Comparison of ENCODE assay signal across 1 cellular context in the genomic region with DNA sequence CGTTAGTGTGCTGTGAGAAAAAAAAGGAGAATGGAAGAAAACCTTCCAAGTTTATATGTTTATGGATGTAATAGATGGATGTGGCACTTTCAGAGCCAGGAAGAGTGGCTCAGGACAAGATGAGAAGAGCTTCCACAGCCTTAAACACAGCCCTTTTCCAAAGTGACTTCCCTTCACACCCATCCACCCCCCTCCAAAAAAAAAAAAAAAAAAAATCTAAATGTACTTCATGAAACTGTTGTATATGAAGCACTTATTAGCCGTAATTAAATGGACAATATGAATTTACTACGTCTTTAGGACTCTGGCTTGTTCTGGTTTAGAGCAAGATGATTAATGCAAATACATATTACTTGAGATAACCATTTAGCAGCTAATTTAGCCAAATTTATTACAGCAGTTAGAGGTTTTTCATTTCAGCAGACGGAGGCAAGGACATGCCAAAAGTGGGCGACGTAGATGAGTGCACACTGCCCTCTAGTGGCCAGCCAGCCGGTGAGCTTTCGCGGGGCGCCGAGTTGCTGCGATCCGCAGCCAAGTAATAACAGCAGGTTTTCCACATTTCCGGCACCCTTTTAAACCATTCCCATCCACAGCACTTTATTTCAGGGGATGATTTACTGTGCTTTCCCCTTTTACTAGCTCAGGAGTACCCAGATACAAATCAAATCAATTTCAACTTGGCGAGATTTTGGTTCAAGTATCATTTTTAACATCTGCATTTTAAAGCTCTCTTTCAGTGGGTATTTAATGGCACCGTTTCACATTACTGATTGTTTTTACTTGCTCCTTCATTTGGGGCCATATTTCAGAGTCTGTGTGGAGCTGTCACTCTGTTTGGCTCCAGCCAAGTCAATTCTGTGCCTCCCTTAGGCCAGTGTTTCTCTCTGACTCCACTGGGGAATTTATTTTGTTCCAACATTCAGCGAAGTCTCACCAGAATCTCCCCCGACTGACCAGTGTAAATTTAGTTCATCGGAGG.
TF ChIP-seq lines count a peak whose summit lies in the region.

No MANE protein-coding gene starts in this region.

TF ChIP-seq in HepG2, 621 proteins besides CTCF, POLR2A, EP300 and RAD21 (continued from another document and continues in another):
- TF ChIP-seq, protein P1, sequence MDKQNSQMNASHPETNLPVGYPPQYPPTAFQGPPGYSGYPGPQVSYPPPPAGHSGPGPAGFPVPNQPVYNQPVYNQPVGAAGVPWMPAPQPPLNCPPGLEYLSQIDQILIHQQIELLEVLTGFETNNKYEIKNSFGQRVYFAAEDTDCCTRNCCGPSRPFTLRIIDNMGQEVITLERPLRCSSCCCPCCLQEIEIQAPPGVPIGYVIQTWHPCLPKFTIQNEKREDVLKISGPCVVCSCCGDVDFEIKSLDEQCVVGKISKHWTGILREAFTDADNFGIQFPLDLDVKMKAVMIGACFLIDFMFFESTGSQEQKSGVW (CRISPR knock-in tag; IDR thresholded peaks at IDR 0.05; ENCODE audit: borderline replicate concordance), result no peak
- TF ChIP-seq REXO4 (CRISPR knock-in tag; IDR thresholded peaks at IDR 0.05; ENCODE audit: borderline replicate concordance), result no peak
- TF ChIP-seq FOSL2 (CRISPR knock-in tag; IDR thresholded peaks at IDR 0.05), result peak; percentile 26; the same call in 1 of the 2 replicates
- TF ChIP-seq ZNF747 (CRISPR knock-in tag; IDR thresholded peaks at IDR 0.05; ENCODE audit: borderline replicate concordance), result 0 out of 2 replicates have a peak, but pooled peaks have one; percentile 13
- TF ChIP-seq KLF6 (CRISPR knock-in tag; IDR thresholded peaks at IDR 0.05), result no peak
- TF ChIP-seq SRF (IDR thresholded peaks at IDR 0.05; ENCODE audit: low read depth, low read length), result no peak
- TF ChIP-seq ZNF552 (CRISPR knock-in tag; IDR thresholded peaks at IDR 0.05; ENCODE audit: borderline replicate concordance), result no peak
- TF ChIP-seq TCF7L2 (IDR thresholded peaks at IDR 0.05; ENCODE audit: low read depth, low read length), result no peak
- TF ChIP-seq SMAD3 (CRISPR knock-in tag; IDR thresholded peaks at IDR 0.05), result peak; percentile 77
- TF ChIP-seq EHMT2 (IDR thresholded peaks at IDR 0.05; ENCODE audit: borderline replicate concordance, low read depth, low read length), result no peak
- peak; percentile 45 for TF ChIP-seq AGO1 (IDR thresholded peaks at IDR 0.05; ENCODE audit: low read depth, low read length, poor library complexity, severe bottlenecking)
- TF ChIP-seq ZNF766 (CRISPR knock-in tag; IDR thresholded peaks at IDR 0.05; ENCODE audit: borderline replicate concordance), result peak; percentile 51; the same call in 1 of the 2 replicates
- TF ChIP-seq, protein P2, sequence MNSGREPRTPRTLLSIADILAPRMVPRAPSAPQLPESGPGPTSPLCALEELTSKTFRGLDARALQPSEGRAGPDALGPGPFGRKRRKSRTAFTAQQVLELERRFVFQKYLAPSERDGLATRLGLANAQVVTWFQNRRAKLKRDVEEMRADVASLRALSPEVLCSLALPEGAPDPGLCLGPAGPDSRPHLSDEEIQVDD (CRISPR knock-in tag; IDR thresholded peaks at IDR 0.05; ENCODE audit: borderline replicate concordance), result no peak
- no peak for TF ChIP-seq FLYWCH1 (CRISPR knock-in tag; IDR thresholded peaks at IDR 0.05)
- TF ChIP-seq ZNF232 (CRISPR knock-in tag; IDR thresholded peaks at IDR 0.05; ENCODE audit: borderline replicate concordance), result no peak; the same call in 1 of the 2 replicates
- peak; percentile 39; the same call in 1 of the 2 replicates for TF ChIP-seq CREM (IDR thresholded peaks at IDR 0.05)
- no peak for TF ChIP-seq CREM (CRISPR knock-in tag; IDR thresholded peaks at IDR 0.05)
- peak; percentile 46; the same call in 1 of the 2 replicates for TF ChIP-seq ERF (CRISPR knock-in tag; IDR thresholded peaks at IDR 0.05)
- no peak for TF ChIP-seq ZNF354B (CRISPR knock-in tag; IDR thresholded peaks at IDR 0.05)
- TF ChIP-seq THYN1 (CRISPR knock-in tag; IDR thresholded peaks at IDR 0.05; ENCODE audit: borderline replicate concordance, low read depth), result peak; percentile 73; the same call in 1 of the 2 replicates
- TF ChIP-seq CENPT (CRISPR knock-in tag; IDR thresholded peaks at IDR 0.05; ENCODE audit: low read depth), result no peak
- TF ChIP-seq, protein P3, sequence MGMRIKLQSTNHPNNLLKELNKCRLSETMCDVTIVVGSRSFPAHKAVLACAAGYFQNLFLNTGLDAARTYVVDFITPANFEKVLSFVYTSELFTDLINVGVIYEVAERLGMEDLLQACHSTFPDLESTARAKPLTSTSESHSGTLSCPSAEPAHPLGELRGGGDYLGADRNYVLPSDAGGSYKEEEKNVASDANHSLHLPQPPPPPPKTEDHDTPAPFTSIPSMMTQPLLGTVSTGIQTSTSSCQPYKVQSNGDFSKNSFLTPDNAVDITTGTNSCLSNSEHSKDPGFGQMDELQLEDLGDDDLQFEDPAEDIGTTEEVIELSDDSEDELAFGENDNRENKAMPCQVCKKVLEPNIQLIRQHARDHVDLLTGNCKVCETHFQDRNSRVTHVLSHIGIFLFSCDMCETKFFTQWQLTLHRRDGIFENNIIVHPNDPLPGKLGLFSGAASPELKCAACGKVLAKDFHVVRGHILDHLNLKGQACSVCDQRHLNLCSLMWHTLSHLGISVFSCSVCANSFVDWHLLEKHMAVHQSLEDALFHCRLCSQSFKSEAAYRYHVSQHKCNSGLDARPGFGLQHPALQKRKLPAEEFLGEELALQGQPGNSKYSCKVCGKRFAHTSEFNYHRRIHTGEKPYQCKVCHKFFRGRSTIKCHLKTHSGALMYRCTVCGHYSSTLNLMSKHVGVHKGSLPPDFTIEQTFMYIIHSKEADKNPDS (CRISPR knock-in tag; IDR thresholded peaks at IDR 0.05), result no peak
- no peak for TF ChIP-seq HOXD1 (CRISPR knock-in tag; IDR thresholded peaks at IDR 0.05)
- TF ChIP-seq NR0B2 (CRISPR knock-in tag; IDR thresholded peaks at IDR 0.05), result no peak
- 0 out of 2 replicates have a peak, but pooled peaks have one; percentile 10 for TF ChIP-seq TARDBP (CRISPR knock-in tag; IDR thresholded peaks at IDR 0.05)
- no peak for TF ChIP-seq SMYD3 (CRISPR knock-in tag; IDR thresholded peaks at IDR 0.05)
- no peak for TF ChIP-seq ZNF558 (CRISPR knock-in tag; IDR thresholded peaks at IDR 0.05; ENCODE audit: borderline replicate concordance)
- TF ChIP-seq, protein P4, sequence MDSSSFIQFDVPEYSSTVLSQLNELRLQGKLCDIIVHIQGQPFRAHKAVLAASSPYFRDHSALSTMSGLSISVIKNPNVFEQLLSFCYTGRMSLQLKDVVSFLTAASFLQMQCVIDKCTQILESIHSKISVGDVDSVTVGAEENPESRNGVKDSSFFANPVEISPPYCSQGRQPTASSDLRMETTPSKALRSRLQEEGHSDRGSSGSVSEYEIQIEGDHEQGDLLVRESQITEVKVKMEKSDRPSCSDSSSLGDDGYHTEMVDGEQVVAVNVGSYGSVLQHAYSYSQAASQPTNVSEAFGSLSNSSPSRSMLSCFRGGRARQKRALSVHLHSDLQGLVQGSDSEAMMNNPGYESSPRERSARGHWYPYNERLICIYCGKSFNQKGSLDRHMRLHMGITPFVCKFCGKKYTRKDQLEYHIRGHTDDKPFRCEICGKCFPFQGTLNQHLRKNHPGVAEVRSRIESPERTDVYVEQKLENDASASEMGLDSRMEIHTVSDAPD (CRISPR knock-in tag; IDR thresholded peaks at IDR 0.05), result no peak
- TF ChIP-seq, protein P5, sequence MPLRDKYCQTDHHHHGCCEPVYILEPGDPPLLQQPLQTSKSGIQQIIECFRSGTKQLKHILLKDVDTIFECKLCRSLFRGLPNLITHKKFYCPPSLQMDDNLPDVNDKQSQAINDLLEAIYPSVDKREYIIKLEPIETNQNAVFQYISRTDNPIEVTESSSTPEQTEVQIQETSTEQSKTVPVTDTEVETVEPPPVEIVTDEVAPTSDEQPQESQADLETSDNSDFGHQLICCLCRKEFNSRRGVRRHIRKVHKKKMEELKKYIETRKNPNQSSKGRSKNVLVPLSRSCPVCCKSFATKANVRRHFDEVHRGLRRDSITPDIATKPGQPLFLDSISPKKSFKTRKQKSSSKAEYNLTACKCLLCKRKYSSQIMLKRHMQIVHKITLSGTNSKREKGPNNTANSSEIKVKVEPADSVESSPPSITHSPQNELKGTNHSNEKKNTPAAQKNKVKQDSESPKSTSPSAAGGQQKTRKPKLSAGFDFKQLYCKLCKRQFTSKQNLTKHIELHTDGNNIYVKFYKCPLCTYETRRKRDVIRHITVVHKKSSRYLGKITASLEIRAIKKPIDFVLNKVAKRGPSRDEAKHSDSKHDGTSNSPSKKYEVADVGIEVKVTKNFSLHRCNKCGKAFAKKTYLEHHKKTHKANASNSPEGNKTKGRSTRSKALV (CRISPR knock-in tag; IDR thresholded peaks at IDR 0.05), result 0 out of 2 replicates have a peak, but pooled peaks have one; percentile 47
- TF ChIP-seq TRAFD1 (CRISPR knock-in tag; IDR thresholded peaks at IDR 0.05; ENCODE audit: borderline replicate concordance), result no peak
- TF ChIP-seq ZNF343 (CRISPR knock-in tag; IDR thresholded peaks at IDR 0.05), result no peak
- TF ChIP-seq CBFB (CRISPR knock-in tag; IDR thresholded peaks at IDR 0.05), result no peak
- no peak for TF ChIP-seq NCOA2 (CRISPR knock-in tag; IDR thresholded peaks at IDR 0.05)
- TF ChIP-seq ZNF672 (CRISPR knock-in tag; IDR thresholded peaks at IDR 0.05), result no peak
- TF ChIP-seq SETDB1 (CRISPR knock-in tag; IDR thresholded peaks at IDR 0.05; ENCODE audit: borderline replicate concordance), result no peak
- peak; percentile 24; the same call in 1 of the 2 replicates for TF ChIP-seq MXD4 (CRISPR knock-in tag; IDR thresholded peaks at IDR 0.05)
- peak; percentile 84 for TF ChIP-seq EZH2 (conservative IDR thresholded peaks at IDR 0.05; ENCODE audit: low read depth, low read length)
- peak; percentile 52; the same call in 1 of the 2 replicates for TF ChIP-seq ZBTB26 (CRISPR knock-in tag; IDR thresholded peaks at IDR 0.05; ENCODE audit: borderline replicate concordance)
- TF ChIP-seq, protein P6, sequence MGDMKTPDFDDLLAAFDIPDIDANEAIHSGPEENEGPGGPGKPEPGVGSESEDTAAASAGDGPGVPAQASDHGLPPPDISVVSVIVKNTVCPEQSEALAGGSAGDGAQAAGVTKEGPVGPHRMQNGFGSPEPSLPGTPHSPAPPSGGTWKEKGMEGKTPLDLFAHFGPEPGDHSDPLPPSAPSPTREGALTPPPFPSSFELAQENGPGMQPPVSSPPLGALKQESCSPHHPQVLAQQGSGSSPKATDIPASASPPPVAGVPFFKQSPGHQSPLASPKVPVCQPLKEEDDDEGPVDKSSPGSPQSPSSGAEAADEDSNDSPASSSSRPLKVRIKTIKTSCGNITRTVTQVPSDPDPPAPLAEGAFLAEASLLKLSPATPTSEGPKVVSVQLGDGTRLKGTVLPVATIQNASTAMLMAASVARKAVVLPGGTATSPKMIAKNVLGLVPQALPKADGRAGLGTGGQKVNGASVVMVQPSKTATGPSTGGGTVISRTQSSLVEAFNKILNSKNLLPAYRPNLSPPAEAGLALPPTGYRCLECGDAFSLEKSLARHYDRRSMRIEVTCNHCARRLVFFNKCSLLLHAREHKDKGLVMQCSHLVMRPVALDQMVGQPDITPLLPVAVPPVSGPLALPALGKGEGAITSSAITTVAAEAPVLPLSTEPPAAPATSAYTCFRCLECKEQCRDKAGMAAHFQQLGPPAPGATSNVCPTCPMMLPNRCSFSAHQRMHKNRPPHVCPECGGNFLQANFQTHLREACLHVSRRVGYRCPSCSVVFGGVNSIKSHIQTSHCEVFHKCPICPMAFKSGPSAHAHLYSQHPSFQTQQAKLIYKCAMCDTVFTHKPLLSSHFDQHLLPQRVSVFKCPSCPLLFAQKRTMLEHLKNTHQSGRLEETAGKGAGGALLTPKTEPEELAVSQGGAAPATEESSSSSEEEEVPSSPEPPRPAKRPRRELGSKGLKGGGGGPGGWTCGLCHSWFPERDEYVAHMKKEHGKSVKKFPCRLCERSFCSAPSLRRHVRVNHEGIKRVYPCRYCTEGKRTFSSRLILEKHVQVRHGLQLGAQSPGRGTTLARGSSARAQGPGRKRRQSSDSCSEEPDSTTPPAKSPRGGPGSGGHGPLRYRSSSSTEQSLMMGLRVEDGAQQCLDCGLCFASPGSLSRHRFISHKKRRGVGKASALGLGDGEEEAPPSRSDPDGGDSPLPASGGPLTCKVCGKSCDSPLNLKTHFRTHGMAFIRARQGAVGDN (CRISPR knock-in tag; IDR thresholded peaks at IDR 0.05), result peak; percentile 40
- TF ChIP-seq PITX1 (CRISPR knock-in tag; IDR thresholded peaks at IDR 0.05), result peak; percentile 42; the same call in 1 of the 2 replicates
- TF ChIP-seq RXRB (CRISPR knock-in tag; IDR thresholded peaks at IDR 0.05; ENCODE audit: borderline replicate concordance), result 0 out of 2 replicates have a peak, but pooled peaks have one; percentile 9
- no peak for TF ChIP-seq ZNF781 (CRISPR knock-in tag; IDR thresholded peaks at IDR 0.05; ENCODE audit: borderline replicate concordance, not compliant biosample characterization)
- peak; percentile 60 for TF ChIP-seq ZSCAN31 (CRISPR knock-in tag; IDR thresholded peaks at IDR 0.05; ENCODE audit: low read depth)
- no peak for TF ChIP-seq ZFAT (CRISPR knock-in tag; conservative IDR thresholded peaks at IDR 0.05)
